Comparison of ENCODE assay signal across 24 cellular contexts in the genomic region with DNA sequence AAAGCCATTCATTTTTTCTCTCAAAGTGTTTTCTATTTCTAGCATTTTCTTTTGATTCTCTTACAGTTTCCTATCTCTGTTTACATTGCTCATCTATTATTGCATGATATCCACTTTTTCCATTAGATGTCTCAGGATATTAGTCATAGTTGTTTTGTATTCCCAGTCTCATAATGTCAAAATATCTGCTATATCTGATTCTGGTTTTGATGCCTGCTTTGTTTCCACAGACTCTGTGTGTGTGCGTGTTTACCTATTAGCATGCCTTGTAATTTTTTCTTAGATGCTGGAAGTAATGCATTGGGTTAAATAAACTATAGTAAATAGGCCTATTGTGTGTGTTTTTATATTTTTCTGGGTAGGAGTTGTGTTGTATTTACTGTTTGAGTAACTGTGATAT.
"Had no signal": no experiment of that assay in that cellular context is flagged by ENCODE, and none has a peak within 500 bp of the region (broad histone marks: within the 10 kb centered on the region; RNA-seq: fewer than 3 reads in every experiment).

No MANE protein-coding gene starts in this region.

- H3K4me3 Mint-ChIP-seq: dendritic cell treated with granulocyte-macrophage colony-stimulating factor and Interleukin-4, amounts not matched to agents 40 ng/mL and 50 ng/mL, for 4 days; effector memory CD8-positive, alpha-beta T cell; immature natural killer cell; naive thymus-derived CD4-positive, alpha-beta T cell; nephron progenitor cell; stimulated activated effector memory CD8-positive, alpha-beta T cell treated with anti-CD3 and anti-CD28 coated beads, Interleukin-12 subunit alpha, Interleukin-12 subunit beta, amount 100 ng/mL, for 72 hours had no signal

- H3K9me3 Mint-ChIP-seq: dendritic cell treated with granulocyte-macrophage colony-stimulating factor and Interleukin-4, amounts not matched to agents 40 ng/mL and 50 ng/mL, for 4 days had no signal

- H3K4me1 ChIP-seq: foreskin keratinocyte, parathyroid adenoma, psoas muscle, right lobe of liver, suprapubic skin, tibial nerve, upper lobe of right lung, vagina had no signal

- H3K27ac Mint-ChIP-seq: dendritic cell treated with granulocyte-macrophage colony-stimulating factor and Interleukin-4, amounts not matched to agents 40 ng/mL and 50 ng/mL, for 4 days; effector memory CD8-positive, alpha-beta T cell; immature natural killer cell; naive thymus-derived CD4-positive, alpha-beta T cell; nephron progenitor cell; stimulated activated effector memory CD8-positive, alpha-beta T cell treated with anti-CD3 and anti-CD28 coated beads, Interleukin-12 subunit alpha, Interleukin-12 subunit beta, amount 100 ng/mL, for 72 hours had no signal

- H3K27me3 Mint-ChIP-seq: dendritic cell treated with granulocyte-macrophage colony-stimulating factor and Interleukin-4, amounts not matched to agents 40 ng/mL and 50 ng/mL, for 4 days; effector memory CD8-positive, alpha-beta T cell had no signal

- ATAC-seq: effector memory CD8-positive, alpha-beta T cell; foreskin keratinocyte; left cardiac atrium; left ventricle myocardium superior; naive thymus-derived CD4-positive, alpha-beta T cell; psoas muscle; right lobe of liver; stimulated activated effector memory CD8-positive, alpha-beta T cell treated with anti-CD3 and anti-CD28 coated beads, Interleukin-12 subunit alpha, Interleukin-12 subunit beta, amount 100 ng/mL, for 72 hours; stimulated activated naive CD8-positive, alpha-beta T cell treated with anti-CD3 and anti-CD28 coated beads, Interleukin-15, Interleukin-2, amounts not matched to agents 100 U/mL and 50 U/mL, for 24 hours; upper lobe of right lung had no signal

- H3K9me3 ChIP-seq: upper lobe of right lung, vagina had no signal

- H3K36me3 ChIP-seq: right lobe of liver, suprapubic skin, tibial nerve, upper lobe of right lung, vagina had no signal

- H3K27me3 ChIP-seq: foreskin keratinocyte, right lobe of liver, suprapubic skin, tibial nerve, upper lobe of right lung, vagina had no signal

- H3K4me3 ChIP-seq: lung, psoas muscle, right lobe of liver, suprapubic skin, tibial nerve, upper lobe of right lung, vagina had no signal

- DNase-seq: effector memory CD8-positive, alpha-beta T cell; erythroblast; foreskin keratinocyte; immature natural killer cell; kidney; left cardiac atrium; left ventricle myocardium superior; naive thymus-derived CD4-positive, alpha-beta T cell; nephron progenitor cell; psoas muscle; retina; right lobe of liver; stimulated activated CD4-positive, alpha-beta T cell treated with anti-CD3 and anti-CD28 coated beads, Interleukin-4, amount 100 ng/mL, for 1 hour; stimulated activated CD8-positive, alpha-beta memory T cell treated with anti-CD3 and anti-CD28 coated beads, Interleukin-4, amount 100 ng/mL, for 48 hours; stimulated activated naive CD8-positive, alpha-beta T cell treated with anti-CD3 and anti-CD28 coated beads, Interleukin-15, Interleukin-2, amounts not matched to agents 100 U/mL and 50 U/mL, for 24 hours; upper lobe of right lung had no signal

- FAIRE-seq: colon, kidney had no signal

- H3K36me3 Mint-ChIP-seq: immature natural killer cell; naive thymus-derived CD4-positive, alpha-beta T cell; stimulated activated effector memory CD8-positive, alpha-beta T cell treated with anti-CD3 and anti-CD28 coated beads, Interleukin-12 subunit alpha, Interleukin-12 subunit beta, amount 100 ng/mL, for 72 hours had no signal

- H3K27ac ChIP-seq: foreskin keratinocyte, parathyroid adenoma, psoas muscle, right lobe of liver, suprapubic skin, tibial nerve, upper lobe of right lung, vagina had no signal

- H3K4me1 Mint-ChIP-seq: immature natural killer cell; naive thymus-derived CD4-positive, alpha-beta T cell; nephron progenitor cell; stimulated activated effector memory CD8-positive, alpha-beta T cell treated with anti-CD3 and anti-CD28 coated beads, Interleukin-12 subunit alpha, Interleukin-12 subunit beta, amount 100 ng/mL, for 72 hours had no signal
